Comparison of ENCODE assay signal across 8 cellular contexts in the genomic region with DNA sequence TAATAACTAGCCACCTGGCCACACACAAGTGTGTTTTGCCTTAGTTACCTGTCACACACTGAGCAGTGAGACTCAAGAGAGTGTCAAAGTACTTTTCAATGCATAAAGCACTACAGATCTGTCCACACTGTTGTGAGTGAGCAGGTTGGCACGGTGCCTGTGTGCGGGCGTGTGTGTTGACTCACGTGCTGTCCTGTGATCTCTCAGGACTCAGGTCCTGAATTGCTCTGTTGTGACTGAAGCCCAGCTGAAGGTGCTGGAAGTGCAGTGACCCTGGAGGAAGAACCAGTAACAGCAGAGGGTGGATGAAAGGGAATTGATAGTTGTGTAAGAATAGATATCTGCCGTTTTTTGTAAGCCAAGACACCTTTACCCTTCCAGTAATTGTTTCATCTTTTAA. TPM values are rescaled to one million over a fixed set of nuclear protein-coding genes. Genes with fewer than 3 reads are reported as not detected.
DNase-seq lines count a peak whose midpoint lies in the region; ATAC-seq and TF ChIP-seq lines count a peak whose summit lies in the region.

No MANE protein-coding gene starts in this region.

- H3K9me3 Mint-ChIP-seq in endothelial cell (ENCODE audit: unreplicated experiment) = no peaks in the 10 kb centered on the region
- H3K9me3 Mint-ChIP-seq in activated T-helper 2 cell treated with anti-CD3 and anti-CD28 coated beads, Interferon-gamma antibody, Interleukin-2, Interleukin-4, amounts not matched to agents 10 μg/mL and 5 μg/mL and 100 μg/mL, durations not matched to agents 14 hours and 24 hours and 36 hours = peaks cover 10% of the 10 kb centered on the region

- no peaks in the 10 kb centered on the region for H3K36me3 Mint-ChIP-seq in endothelial cell (ENCODE audit: low read depth, unreplicated experiment)
- no peaks in the 10 kb centered on the region for H3K36me3 Mint-ChIP-seq in activated T-helper 2 cell treated with anti-CD3 and anti-CD28 coated beads, Interferon-gamma antibody, Interleukin-2, Interleukin-4, amounts not matched to agents 10 μg/mL and 5 μg/mL and 100 μg/mL, durations not matched to agents 14 hours and 24 hours and 36 hours (ENCODE audit: low read depth)

- no peak for TF ChIP-seq CTCF in breast epithelium (IDR thresholded peaks at IDR 0.05)
- TF ChIP-seq CTCF in omental fat pad (IDR thresholded peaks at IDR 0.05) = no peak
- no peak for TF ChIP-seq CTCF in endothelial cell (IDR thresholded peaks at IDR 0.05; ENCODE audit: unreplicated experiment)

- H3K27ac Mint-ChIP-seq in endothelial cell (ENCODE audit: unreplicated experiment) = no peak overlapping the region
- no peak overlapping the region for H3K27ac Mint-ChIP-seq in activated T-helper 2 cell treated with anti-CD3 and anti-CD28 coated beads, Interferon-gamma antibody, Interleukin-2, Interleukin-4, amounts not matched to agents 10 μg/mL and 5 μg/mL and 100 μg/mL, durations not matched to agents 14 hours and 24 hours and 36 hours

- H3K4me3 Mint-ChIP-seq in endothelial cell (ENCODE audit: unreplicated experiment) = no peak overlapping the region
- H3K4me3 Mint-ChIP-seq in activated T-helper 2 cell treated with anti-CD3 and anti-CD28 coated beads, Interferon-gamma antibody, Interleukin-2, Interleukin-4, amounts not matched to agents 10 μg/mL and 5 μg/mL and 100 μg/mL, durations not matched to agents 14 hours and 24 hours and 36 hours (ENCODE audit: low read depth) = no peak overlapping the region

- intact Hi-C loops in breast epithelium (cut with DNase I; ENCODE audit: low total_unique reads) = no loop called here
- intact Hi-C loops in activated T-helper 2 cell treated with anti-CD3 and anti-CD28 coated beads, Interferon-gamma antibody, Interleukin-2, Interleukin-4, amounts not matched to agents 10 μg/mL and 5 μg/mL and 100 μg/mL, durations not matched to agents 14 hours and 24 hours and 36 hours (cut with micrococcal nuclease) = no loop called here

- TF ChIP-seq POLR2A in breast epithelium (IDR thresholded peaks at IDR 0.05) = no peak

- H3K27ac ChIP-seq in breast epithelium = no peak overlapping the region

- no peaks in the 10 kb centered on the region for H3K27me3 ChIP-seq in breast epithelium

- no peak overlapping the region for H3K4me3 ChIP-seq in breast epithelium

- ATAC-seq in omental fat pad (ENCODE audit: low FRiP score) (peak; percentile 88), HG03469 (IDR thresholded peaks at IDR 0.05; ENCODE audit: unreplicated experiment) (no peak), GM18870 (IDR thresholded peaks at IDR 0.05; ENCODE audit: unreplicated experiment) (no peak)

- peak; percentile 64 for DNase-seq in Daoy (ENCODE audit: low read depth)
- DNase-seq in NCI-H2107 (lab: John Stamatoyannopoulos, UW) = peak; percentile 15
- peak; percentile 34 to 72 for DNase-seq in breast epithelium (ENCODE audit: low spot score in 2 of 2)
- DNase-seq in omental fat pad (ENCODE audit: low spot score) = peak; percentile 73
- DNase-seq in endothelial cell (ENCODE audit: low spot score) = no peak
- no peak for DNase-seq in activated T-helper 2 cell treated with anti-CD3 and anti-CD28 coated beads, Interferon-gamma antibody, Interleukin-2, Interleukin-4, amounts not matched to agents 10 μg/mL and 5 μg/mL and 100 μg/mL, durations not matched to agents 14 hours and 24 hours and 36 hours (ENCODE audit: low spot score)

- peaks cover 8% of the 10 kb centered on the region for H3K4me1 Mint-ChIP-seq in endothelial cell (ENCODE audit: unreplicated experiment)
- H3K4me1 Mint-ChIP-seq in activated T-helper 2 cell treated with anti-CD3 and anti-CD28 coated beads, Interferon-gamma antibody, Interleukin-2, Interleukin-4, amounts not matched to agents 10 μg/mL and 5 μg/mL and 100 μg/mL, durations not matched to agents 14 hours and 24 hours and 36 hours (ENCODE audit: low read depth) = peaks cover 8% of the 10 kb centered on the region

- H3K27me3 Mint-ChIP-seq in endothelial cell (ENCODE audit: unreplicated experiment) = no peaks in the 10 kb centered on the region
- no peaks in the 10 kb centered on the region for H3K27me3 Mint-ChIP-seq in activated T-helper 2 cell treated with anti-CD3 and anti-CD28 coated beads, Interferon-gamma antibody, Interleukin-2, Interleukin-4, amounts not matched to agents 10 μg/mL and 5 μg/mL and 100 μg/mL, durations not matched to agents 14 hours and 24 hours and 36 hours (ENCODE audit: low read depth)

- peaks cover 0 to 4% of the 10 kb centered on the region in 2 donors for H3K9me3 ChIP-seq in breast epithelium

- no peaks in the 10 kb centered on the region for H3K36me3 ChIP-seq in breast epithelium

- no peaks in the 10 kb centered on the region for H3K4me1 ChIP-seq in breast epithelium

RNA-seq across cellular contexts. Expression of a gene that starts 18.3 kb away (rescaled TPM):
- total RNA-seq in Daoy (2014; rRNA removed; shearing (Covaris generic)) = 1.2 and 7.6 TPM in 2 replicates
- 1 to 10 TPM; 1.3 to 5.4 (median 1.8) TPM for total RNA-seq in breast epithelium
- total RNA-seq in omental fat pad = 10 to 100 TPM in 3 of 4 donors, 1 to 10 TPM in 1; 1.1 to 70.5 (median 19.6) TPM
- 2.4 TPM for total RNA-seq in endothelial cell (ENCODE audit: unreplicated experiment)
- 2.9 and 3.6 TPM in 2 replicates for total RNA-seq in activated T-helper 2 cell treated with anti-CD3 and anti-CD28 coated beads, Interferon-gamma antibody, Interleukin-2, Interleukin-4, amounts not matched to agents 10 μg/mL and 5 μg/mL and 100 μg/mL, durations not matched to agents 14 hours and 24 hours and 36 hours

Comparison
In these comparisons a context has a peak if more than half of its experiments do, and no peak if none do; other contexts are left out.
1. DNase-seq: peak in Daoy (single experiment), NCI-H2107 (single experiment), breast epithelium (2 of 2) and omental fat pad (single experiment); none in endothelial cell (single experiment) and activated T-helper 2 cell treated with anti-CD3 and anti-CD28 coated beads, Interferon-gamma antibody, Interleukin-2, Interleukin-4, amounts not matched to agents 10 μg/mL and 5 μg/mL and 100 μg/mL, durations not matched to agents 14 hours and 24 hours and 36 hours (single experiment).